In the genomic region with DNA sequence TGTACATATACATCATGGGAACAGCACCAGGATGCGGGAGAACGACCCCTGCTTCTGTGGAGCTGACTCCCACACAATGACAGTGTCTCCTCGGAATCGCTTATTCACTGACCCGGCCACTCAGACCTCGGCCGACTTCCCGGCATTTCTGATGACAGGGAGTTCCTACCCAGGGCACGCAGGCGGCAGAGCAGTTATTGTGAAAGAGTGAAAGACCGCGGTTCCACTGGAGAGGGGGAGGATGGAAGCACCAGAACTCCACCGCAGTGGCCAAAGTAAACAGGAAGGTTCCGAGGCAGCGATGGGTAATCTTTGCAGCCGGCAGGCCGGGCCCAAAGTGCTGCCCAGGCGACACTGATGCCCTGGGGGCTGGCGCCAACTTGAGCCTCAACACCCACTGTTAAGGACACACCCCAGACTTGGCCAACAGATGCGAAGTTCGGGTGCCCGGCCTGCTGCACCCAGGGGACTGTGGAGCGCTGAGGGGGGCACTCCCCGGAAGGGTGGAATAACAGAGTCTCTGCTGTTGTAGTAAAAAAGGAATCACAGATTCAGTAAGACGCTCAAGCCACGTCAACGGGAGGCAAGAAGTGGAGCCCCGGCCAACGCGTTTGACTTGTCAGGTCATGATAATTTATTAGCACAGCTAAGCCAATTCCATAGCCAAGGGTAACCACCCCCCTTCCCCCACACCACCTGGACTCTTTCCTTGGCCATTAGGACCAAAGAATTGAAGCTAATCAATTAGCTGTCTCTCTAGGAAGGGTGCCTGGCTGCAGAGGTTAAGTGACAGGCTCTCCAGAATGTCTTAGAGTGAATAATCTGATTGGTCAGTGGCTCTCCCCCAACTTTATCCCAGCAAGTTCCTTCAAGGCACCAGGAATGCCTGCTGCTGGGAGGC, we compare ENCODE assay signal across 1 cellular context.
A peak's percentile ranks its signal among the peaks of the same experiment; 100 is the strongest.
TF ChIP-seq lines count a peak whose summit lies in the region.

No MANE protein-coding gene starts in this region.

TF ChIP-seq in HepG2, 621 proteins besides CTCF, POLR2A, EP300 and RAD21 (continued from another document and continues in another):
- TF ChIP-seq, protein P1, sequence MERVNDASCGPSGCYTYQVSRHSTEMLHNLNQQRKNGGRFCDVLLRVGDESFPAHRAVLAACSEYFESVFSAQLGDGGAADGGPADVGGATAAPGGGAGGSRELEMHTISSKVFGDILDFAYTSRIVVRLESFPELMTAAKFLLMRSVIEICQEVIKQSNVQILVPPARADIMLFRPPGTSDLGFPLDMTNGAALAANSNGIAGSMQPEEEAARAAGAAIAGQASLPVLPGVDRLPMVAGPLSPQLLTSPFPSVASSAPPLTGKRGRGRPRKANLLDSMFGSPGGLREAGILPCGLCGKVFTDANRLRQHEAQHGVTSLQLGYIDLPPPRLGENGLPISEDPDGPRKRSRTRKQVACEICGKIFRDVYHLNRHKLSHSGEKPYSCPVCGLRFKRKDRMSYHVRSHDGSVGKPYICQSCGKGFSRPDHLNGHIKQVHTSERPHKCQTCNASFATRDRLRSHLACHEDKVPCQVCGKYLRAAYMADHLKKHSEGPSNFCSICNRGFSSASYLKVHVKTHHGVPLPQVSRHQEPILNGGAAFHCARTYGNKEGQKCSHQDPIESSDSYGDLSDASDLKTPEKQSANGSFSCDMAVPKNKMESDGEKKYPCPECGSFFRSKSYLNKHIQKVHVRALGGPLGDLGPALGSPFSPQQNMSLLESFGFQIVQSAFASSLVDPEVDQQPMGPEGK (CRISPR knock-in tag; IDR thresholded peaks at IDR 0.05) = peak; percentile 79
- TF ChIP-seq ZNF713 (CRISPR knock-in tag; IDR thresholded peaks at IDR 0.05) (no peak), CREB1 (IDR thresholded peaks at IDR 0.05) (no peak), CREB1 (CRISPR knock-in tag; IDR thresholded peaks at IDR 0.05) (no peak), HNRNPL (IDR thresholded peaks at IDR 0.05; ENCODE audit: low read depth, low read length) (peak; percentile 94), GFI1 (CRISPR knock-in tag; IDR thresholded peaks at IDR 0.05; ENCODE audit: borderline replicate concordance) (no peak; the same call in 1 of the 2 replicates), ZNF44 (CRISPR knock-in tag; IDR thresholded peaks at IDR 0.05) (no peak), SALL1 (CRISPR knock-in tag; IDR thresholded peaks at IDR 0.05) (peak; percentile 65), ZNF839 (CRISPR knock-in tag; IDR thresholded peaks at IDR 0.05; ENCODE audit: borderline replicate concordance) (no peak), ZNF7 (CRISPR knock-in tag; IDR thresholded peaks at IDR 0.05) (no peak), RBAK (CRISPR knock-in tag; IDR thresholded peaks at IDR 0.05) (no peak), ZNF563 (CRISPR knock-in tag; IDR thresholded peaks at IDR 0.05) (peak; percentile 29; the same call in 1 of the 2 replicates), GABPA (IDR thresholded peaks at IDR 0.05; ENCODE audit: low read depth, low read length) (no peak), GABPA (CRISPR knock-in tag; IDR thresholded peaks at IDR 0.05; ENCODE audit: low read depth) (peak; percentile 56), NR1H2 (CRISPR knock-in tag; IDR thresholded peaks at IDR 0.05; ENCODE audit: borderline replicate concordance, low read depth) (no peak), SP1 (IDR thresholded peaks at IDR 0.05) (no peak), SP1 (CRISPR knock-in tag; IDR thresholded peaks at IDR 0.05) (no peak), ZNF432 (CRISPR knock-in tag; IDR thresholded peaks at IDR 0.05; ENCODE audit: borderline replicate concordance) (no peak), NRL (CRISPR knock-in tag; IDR thresholded peaks at IDR 0.05; ENCODE audit: borderline replicate concordance) (no peak), RFX3 (CRISPR knock-in tag; IDR thresholded peaks at IDR 0.05) (no peak), ZNF251 (CRISPR knock-in tag; IDR thresholded peaks at IDR 0.05) (no peak), SNAPC2 (CRISPR knock-in tag; IDR thresholded peaks at IDR 0.05) (0 out of 2 replicates have a peak, but pooled peaks have one; percentile 48), NR2C2 (CRISPR knock-in tag; IDR thresholded peaks at IDR 0.05; ENCODE audit: borderline replicate concordance) (0 out of 2 replicates have a peak, but pooled peaks have one; percentile 34), ZNF878 (CRISPR knock-in tag; IDR thresholded peaks at IDR 0.05) (0 out of 2 replicates have a peak, but pooled peaks have one; percentile 79), MEIS1 (CRISPR knock-in tag; IDR thresholded peaks at IDR 0.05; ENCODE audit: borderline replicate concordance) (no peak), SIN3A (IDR thresholded peaks at IDR 0.05; ENCODE audit: borderline replicate concordance, low read depth, low read length) (peak; percentile 85; the same call in 1 of the 2 replicates), ZNF737 (CRISPR knock-in tag; IDR thresholded peaks at IDR 0.05; ENCODE audit: borderline replicate concordance) (no peak), MTA3 (CRISPR knock-in tag; IDR thresholded peaks at IDR 0.05) (no peak)
- TF ChIP-seq, protein P2, sequence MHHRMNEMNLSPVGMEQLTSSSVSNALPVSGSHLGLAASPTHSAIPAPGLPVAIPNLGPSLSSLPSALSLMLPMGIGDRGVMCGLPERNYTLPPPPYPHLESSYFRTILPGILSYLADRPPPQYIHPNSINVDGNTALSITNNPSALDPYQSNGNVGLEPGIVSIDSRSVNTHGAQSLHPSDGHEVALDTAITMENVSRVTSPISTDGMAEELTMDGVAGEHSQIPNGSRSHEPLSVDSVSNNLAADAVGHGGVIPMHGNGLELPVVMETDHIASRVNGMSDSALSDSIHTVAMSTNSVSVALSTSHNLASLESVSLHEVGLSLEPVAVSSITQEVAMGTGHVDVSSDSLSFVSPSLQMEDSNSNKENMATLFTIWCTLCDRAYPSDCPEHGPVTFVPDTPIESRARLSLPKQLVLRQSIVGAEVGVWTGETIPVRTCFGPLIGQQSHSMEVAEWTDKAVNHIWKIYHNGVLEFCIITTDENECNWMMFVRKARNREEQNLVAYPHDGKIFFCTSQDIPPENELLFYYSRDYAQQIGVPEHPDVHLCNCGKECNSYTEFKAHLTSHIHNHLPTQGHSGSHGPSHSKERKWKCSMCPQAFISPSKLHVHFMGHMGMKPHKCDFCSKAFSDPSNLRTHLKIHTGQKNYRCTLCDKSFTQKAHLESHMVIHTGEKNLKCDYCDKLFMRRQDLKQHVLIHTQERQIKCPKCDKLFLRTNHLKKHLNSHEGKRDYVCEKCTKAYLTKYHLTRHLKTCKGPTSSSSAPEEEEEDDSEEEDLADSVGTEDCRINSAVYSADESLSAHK (CRISPR knock-in tag; IDR thresholded peaks at IDR 0.05; ENCODE audit: borderline replicate concordance) = no peak
- TF ChIP-seq, protein P3, sequence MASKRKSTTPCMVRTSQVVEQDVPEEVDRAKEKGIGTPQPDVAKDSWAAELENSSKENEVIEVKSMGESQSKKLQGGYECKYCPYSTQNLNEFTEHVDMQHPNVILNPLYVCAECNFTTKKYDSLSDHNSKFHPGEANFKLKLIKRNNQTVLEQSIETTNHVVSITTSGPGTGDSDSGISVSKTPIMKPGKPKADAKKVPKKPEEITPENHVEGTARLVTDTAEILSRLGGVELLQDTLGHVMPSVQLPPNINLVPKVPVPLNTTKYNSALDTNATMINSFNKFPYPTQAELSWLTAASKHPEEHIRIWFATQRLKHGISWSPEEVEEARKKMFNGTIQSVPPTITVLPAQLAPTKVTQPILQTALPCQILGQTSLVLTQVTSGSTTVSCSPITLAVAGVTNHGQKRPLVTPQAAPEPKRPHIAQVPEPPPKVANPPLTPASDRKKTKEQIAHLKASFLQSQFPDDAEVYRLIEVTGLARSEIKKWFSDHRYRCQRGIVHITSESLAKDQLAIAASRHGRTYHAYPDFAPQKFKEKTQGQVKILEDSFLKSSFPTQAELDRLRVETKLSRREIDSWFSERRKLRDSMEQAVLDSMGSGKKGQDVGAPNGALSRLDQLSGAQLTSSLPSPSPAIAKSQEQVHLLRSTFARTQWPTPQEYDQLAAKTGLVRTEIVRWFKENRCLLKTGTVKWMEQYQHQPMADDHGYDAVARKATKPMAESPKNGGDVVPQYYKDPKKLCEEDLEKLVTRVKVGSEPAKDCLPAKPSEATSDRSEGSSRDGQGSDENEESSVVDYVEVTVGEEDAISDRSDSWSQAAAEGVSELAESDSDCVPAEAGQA (IDR thresholded peaks at IDR 0.05; ENCODE audit: low read depth) = no peak
- TF ChIP-seq, protein P3 (CRISPR knock-in tag; IDR thresholded peaks at IDR 0.05; ENCODE audit: borderline replicate concordance) = no peak
- TF ChIP-seq, protein P4, sequence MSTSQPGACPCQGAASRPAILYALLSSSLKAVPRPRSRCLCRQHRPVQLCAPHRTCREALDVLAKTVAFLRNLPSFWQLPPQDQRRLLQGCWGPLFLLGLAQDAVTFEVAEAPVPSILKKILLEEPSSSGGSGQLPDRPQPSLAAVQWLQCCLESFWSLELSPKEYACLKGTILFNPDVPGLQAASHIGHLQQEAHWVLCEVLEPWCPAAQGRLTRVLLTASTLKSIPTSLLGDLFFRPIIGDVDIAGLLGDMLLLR (CRISPR knock-in tag; IDR thresholded peaks at IDR 0.05) = no peak
- TF ChIP-seq, protein P5, sequence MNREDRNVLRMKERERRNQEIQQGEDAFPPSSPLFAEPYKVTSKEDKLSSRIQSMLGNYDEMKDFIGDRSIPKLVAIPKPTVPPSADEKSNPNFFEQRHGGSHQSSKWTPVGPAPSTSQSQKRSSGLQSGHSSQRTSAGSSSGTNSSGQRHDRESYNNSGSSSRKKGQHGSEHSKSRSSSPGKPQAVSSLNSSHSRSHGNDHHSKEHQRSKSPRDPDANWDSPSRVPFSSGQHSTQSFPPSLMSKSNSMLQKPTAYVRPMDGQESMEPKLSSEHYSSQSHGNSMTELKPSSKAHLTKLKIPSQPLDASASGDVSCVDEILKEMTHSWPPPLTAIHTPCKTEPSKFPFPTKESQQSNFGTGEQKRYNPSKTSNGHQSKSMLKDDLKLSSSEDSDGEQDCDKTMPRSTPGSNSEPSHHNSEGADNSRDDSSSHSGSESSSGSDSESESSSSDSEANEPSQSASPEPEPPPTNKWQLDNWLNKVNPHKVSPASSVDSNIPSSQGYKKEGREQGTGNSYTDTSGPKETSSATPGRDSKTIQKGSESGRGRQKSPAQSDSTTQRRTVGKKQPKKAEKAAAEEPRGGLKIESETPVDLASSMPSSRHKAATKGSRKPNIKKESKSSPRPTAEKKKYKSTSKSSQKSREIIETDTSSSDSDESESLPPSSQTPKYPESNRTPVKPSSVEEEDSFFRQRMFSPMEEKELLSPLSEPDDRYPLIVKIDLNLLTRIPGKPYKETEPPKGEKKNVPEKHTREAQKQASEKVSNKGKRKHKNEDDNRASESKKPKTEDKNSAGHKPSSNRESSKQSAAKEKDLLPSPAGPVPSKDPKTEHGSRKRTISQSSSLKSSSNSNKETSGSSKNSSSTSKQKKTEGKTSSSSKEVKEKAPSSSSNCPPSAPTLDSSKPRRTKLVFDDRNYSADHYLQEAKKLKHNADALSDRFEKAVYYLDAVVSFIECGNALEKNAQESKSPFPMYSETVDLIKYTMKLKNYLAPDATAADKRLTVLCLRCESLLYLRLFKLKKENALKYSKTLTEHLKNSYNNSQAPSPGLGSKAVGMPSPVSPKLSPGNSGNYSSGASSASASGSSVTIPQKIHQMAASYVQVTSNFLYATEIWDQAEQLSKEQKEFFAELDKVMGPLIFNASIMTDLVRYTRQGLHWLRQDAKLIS (CRISPR knock-in tag; IDR thresholded peaks at IDR 0.05) = no peak
- TF ChIP-seq, protein P6, sequence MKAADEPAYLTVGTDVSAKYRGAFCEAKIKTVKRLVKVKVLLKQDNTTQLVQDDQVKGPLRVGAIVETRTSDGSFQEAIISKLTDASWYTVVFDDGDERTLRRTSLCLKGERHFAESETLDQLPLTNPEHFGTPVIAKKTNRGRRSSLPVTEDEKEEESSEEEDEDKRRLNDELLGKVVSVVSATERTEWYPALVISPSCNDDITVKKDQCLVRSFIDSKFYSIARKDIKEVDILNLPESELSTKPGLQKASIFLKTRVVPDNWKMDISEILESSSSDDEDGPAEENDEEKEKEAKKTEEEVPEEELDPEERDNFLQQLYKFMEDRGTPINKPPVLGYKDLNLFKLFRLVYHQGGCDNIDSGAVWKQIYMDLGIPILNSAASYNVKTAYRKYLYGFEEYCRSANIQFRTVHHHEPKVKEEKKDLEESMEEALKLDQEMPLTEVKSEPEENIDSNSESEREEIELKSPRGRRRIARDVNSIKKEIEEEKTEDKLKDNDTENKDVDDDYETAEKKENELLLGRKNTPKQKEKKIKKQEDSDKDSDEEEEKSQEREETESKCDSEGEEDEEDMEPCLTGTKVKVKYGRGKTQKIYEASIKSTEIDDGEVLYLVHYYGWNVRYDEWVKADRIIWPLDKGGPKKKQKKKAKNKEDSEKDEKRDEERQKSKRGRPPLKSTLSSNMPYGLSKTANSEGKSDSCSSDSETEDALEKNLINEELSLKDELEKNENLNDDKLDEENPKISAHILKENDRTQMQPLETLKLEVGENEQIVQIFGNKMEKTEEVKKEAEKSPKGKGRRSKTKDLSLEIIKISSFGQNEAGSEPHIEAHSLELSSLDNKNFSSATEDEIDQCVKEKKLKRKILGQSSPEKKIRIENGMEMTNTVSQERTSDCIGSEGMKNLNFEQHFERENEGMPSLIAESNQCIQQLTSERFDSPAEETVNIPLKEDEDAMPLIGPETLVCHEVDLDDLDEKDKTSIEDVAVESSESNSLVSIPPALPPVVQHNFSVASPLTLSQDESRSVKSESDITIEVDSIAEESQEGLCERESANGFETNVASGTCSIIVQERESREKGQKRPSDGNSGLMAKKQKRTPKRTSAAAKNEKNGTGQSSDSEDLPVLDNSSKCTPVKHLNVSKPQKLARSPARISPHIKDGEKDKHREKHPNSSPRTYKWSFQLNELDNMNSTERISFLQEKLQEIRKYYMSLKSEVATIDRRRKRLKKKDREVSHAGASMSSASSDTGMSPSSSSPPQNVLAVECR (CRISPR knock-in tag; IDR thresholded peaks at IDR 0.05; ENCODE audit: borderline replicate concordance) = peak; percentile 84
- TF ChIP-seq, protein P7, sequence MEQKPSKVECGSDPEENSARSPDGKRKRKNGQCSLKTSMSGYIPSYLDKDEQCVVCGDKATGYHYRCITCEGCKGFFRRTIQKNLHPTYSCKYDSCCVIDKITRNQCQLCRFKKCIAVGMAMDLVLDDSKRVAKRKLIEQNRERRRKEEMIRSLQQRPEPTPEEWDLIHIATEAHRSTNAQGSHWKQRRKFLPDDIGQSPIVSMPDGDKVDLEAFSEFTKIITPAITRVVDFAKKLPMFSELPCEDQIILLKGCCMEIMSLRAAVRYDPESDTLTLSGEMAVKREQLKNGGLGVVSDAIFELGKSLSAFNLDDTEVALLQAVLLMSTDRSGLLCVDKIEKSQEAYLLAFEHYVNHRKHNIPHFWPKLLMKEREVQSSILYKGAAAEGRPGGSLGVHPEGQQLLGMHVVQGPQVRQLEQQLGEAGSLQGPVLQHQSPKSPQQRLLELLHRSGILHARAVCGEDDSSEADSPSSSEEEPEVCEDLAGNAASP (CRISPR knock-in tag; IDR thresholded peaks at IDR 0.05; ENCODE audit: borderline replicate concordance) = no peak; the same call in 1 of the 2 replicates
